In the genomic region with DNA sequence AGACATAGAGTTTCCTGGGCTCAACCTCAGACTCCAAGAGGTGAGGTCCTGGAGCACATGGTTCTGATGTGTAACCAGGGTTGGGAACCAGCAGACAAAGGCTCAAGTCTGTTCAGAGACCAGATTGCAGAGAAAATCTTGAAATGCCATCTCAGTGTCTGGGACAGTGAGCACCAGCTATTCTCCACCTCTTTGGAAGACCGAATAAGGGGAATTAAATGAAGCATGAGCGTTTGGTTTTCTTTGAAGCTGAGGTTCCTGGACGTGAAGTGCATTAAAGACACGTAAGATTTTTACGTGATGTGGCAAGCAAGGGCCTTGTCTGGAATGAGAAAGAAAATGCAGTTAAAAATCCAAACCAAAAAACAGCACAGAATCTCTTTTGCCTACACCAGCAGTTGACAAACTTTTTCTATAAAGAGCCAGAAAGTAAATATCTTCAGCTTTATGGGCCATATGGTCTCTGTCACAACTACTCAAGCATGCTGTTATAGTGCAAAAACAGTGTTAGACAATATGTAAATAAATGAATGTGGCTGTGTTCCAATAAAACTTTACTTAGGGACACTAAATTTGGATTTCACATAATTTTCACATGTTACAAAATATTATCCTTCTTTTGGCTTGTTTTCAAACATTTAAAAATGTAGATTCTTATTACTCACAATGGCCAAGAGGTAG, we compare ENCODE assay signal across 1 cellular context.
TF ChIP-seq lines count a peak whose summit lies in the region.

No MANE protein-coding gene starts in this region.

TF ChIP-seq in IMR-90, 13 proteins besides CTCF, POLR2A, EP300 and RAD21 (continued from another document):
- TF ChIP-seq, protein P1, sequence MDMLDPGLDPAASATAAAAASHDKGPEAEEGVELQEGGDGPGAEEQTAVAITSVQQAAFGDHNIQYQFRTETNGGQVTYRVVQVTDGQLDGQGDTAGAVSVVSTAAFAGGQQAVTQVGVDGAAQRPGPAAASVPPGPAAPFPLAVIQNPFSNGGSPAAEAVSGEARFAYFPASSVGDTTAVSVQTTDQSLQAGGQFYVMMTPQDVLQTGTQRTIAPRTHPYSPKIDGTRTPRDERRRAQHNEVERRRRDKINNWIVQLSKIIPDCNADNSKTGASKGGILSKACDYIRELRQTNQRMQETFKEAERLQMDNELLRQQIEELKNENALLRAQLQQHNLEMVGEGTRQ (IDR thresholded peaks at IDR 0.05; ENCODE audit: low read depth, low read length): no peak
- no peak for TF ChIP-seq RFX5 (IDR thresholded peaks at IDR 0.05; ENCODE audit: low read depth, low read length)
